1 cellular context compared by ENCODE assay signal in the genomic region with DNA sequence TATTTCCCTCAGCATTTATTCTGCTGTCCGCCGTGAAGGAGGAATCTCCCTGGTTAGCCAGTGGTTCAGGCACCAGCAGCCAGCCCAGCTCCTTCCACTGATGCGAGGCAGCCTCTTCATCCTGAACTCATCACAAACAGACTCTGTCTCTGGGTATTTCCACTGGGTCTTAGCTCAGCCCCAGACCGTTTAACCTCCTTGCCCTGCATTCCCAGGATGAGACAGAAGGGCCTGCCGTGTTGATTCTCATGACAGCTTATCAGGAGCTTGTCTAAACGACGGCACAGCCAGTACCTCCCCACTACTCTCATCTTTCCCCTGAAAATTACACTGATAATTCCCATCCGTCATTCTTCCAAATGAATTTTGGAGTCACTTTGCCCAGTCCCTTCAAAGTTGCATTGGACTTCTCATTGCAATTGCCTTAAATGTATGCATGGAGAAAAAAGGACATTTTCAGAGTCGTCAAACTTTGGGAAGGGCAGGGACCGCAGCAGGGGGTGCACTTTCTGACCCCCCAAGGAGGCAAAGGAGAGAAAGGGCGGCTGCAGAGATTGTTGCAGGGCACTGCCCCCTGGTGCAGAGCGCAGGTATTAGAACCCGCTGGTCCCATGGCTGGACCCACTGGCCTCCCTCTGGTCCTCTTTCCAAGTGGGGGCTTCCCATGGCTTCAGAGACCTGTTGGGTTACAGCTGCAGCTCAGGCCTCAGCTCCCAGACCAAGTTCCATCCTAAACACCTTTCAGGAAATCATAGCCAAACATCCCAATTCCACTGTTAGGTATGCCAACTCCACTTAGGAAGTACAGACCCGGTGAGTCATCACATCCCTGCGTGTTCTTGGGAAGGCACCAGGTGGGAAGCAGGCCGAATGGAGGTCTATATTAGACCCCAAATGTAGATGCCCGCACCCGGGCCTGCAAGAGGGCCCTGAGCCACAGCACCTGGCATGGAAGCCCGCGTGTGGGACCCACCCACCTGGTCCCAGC.
TF ChIP-seq lines count a peak whose summit lies in the region.

No MANE protein-coding gene starts in this region.

TF ChIP-seq in K562, 482 proteins besides CTCF, POLR2A, EP300 and RAD21:
- TF ChIP-seq, protein P1, sequence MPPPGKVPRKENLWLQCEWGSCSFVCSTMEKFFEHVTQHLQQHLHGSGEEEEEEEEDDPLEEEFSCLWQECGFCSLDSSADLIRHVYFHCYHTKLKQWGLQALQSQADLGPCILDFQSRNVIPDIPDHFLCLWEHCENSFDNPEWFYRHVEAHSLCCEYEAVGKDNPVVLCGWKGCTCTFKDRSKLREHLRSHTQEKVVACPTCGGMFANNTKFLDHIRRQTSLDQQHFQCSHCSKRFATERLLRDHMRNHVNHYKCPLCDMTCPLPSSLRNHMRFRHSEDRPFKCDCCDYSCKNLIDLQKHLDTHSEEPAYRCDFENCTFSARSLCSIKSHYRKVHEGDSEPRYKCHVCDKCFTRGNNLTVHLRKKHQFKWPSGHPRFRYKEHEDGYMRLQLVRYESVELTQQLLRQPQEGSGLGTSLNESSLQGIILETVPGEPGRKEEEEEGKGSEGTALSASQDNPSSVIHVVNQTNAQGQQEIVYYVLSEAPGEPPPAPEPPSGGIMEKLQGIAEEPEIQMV (tag; conservative IDR thresholded peaks at IDR 0.05; ENCODE audit: low read depth): peak; percentile 81
- TF ChIP-seq, protein P2, sequence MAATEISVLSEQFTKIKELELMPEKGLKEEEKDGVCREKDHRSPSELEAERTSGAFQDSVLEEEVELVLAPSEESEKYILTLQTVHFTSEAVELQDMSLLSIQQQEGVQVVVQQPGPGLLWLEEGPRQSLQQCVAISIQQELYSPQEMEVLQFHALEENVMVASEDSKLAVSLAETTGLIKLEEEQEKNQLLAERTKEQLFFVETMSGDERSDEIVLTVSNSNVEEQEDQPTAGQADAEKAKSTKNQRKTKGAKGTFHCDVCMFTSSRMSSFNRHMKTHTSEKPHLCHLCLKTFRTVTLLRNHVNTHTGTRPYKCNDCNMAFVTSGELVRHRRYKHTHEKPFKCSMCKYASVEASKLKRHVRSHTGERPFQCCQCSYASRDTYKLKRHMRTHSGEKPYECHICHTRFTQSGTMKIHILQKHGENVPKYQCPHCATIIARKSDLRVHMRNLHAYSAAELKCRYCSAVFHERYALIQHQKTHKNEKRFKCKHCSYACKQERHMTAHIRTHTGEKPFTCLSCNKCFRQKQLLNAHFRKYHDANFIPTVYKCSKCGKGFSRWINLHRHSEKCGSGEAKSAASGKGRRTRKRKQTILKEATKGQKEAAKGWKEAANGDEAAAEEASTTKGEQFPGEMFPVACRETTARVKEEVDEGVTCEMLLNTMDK (IDR thresholded peaks at IDR 0.05; ENCODE audit: borderline replicate concordance, insufficient read depth, low read depth, low read length, poor library complexity, severe bottlenecking): peak; percentile 17
- TF ChIP-seq, protein P3, sequence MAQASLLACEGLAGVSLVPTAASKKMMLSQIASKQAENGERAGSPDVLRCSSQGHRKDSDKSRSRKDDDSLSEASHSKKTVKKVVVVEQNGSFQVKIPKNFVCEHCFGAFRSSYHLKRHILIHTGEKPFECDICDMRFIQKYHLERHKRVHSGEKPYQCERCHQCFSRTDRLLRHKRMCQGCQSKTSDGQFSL (CRISPR knock-in tag; IDR thresholded peaks at IDR 0.05): 0 out of 2 replicates have a peak, but pooled peaks have one; percentile 25
- TF ChIP-seq, protein P3 (tag; IDR thresholded peaks at IDR 0.05): no peak
- TF ChIP-seq MAZ (CRISPR knock-in tag; conservative IDR thresholded peaks at IDR 0.05 in 1 of 2, IDR thresholded peaks at IDR 0.05 in 1 of 2): peak in 1 of 2 experiments; percentile 36; a peak in 1 of 4 replicates
- TF ChIP-seq CTBP1 (IDR thresholded peaks at IDR 0.05; ENCODE audit: borderline replicate concordance): no peak
- TF ChIP-seq, protein P4, sequence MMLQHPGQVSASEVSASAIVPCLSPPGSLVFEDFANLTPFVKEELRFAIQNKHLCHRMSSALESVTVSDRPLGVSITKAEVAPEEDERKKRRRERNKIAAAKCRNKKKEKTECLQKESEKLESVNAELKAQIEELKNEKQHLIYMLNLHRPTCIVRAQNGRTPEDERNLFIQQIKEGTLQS (IDR thresholded peaks at IDR 0.05): peak; percentile 48
- TF ChIP-seq, protein P4 (CRISPR knock-in tag; conservative IDR thresholded peaks at IDR 0.05): no peak
- peak; percentile 67 for TF ChIP-seq SMC3 (conservative IDR thresholded peaks at IDR 0.05; ENCODE audit: insufficient read depth, low read depth, low read length)
- TF ChIP-seq TAF7 (tag; IDR thresholded peaks at IDR 0.05): 0 out of 2 replicates have a peak, but pooled peaks have one; percentile 3
- TF ChIP-seq PCBP1 (IDR thresholded peaks at IDR 0.05; ENCODE audit: low read depth, low read length, poor library complexity, severe bottlenecking): no peak
- TF ChIP-seq, protein P5, sequence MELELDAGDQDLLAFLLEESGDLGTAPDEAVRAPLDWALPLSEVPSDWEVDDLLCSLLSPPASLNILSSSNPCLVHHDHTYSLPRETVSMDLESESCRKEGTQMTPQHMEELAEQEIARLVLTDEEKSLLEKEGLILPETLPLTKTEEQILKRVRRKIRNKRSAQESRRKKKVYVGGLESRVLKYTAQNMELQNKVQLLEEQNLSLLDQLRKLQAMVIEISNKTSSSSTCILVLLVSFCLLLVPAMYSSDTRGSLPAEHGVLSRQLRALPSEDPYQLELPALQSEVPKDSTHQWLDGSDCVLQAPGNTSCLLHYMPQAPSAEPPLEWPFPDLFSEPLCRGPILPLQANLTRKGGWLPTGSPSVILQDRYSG (tag; conservative IDR thresholded peaks at IDR 0.05; ENCODE audit: low read depth): no peak
- TF ChIP-seq CC2D1A (IDR thresholded peaks at IDR 0.05): peak; percentile 77
- TF ChIP-seq, protein P6, sequence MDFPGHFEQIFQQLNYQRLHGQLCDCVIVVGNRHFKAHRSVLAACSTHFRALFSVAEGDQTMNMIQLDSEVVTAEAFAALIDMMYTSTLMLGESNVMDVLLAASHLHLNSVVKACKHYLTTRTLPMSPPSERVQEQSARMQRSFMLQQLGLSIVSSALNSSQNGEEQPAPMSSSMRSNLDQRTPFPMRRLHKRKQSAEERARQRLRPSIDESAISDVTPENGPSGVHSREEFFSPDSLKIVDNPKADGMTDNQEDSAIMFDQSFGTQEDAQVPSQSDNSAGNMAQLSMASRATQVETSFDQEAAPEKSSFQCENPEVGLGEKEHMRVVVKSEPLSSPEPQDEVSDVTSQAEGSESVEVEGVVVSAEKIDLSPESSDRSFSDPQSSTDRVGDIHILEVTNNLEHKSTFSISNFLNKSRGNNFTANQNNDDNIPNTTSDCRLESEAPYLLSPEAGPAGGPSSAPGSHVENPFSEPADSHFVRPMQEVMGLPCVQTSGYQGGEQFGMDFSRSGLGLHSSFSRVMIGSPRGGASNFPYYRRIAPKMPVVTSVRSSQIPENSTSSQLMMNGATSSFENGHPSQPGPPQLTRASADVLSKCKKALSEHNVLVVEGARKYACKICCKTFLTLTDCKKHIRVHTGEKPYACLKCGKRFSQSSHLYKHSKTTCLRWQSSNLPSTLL (IDR thresholded peaks at IDR 0.05): 0 out of 2 replicates have a peak, but pooled peaks have one; percentile 54
- TF ChIP-seq, protein P7, sequence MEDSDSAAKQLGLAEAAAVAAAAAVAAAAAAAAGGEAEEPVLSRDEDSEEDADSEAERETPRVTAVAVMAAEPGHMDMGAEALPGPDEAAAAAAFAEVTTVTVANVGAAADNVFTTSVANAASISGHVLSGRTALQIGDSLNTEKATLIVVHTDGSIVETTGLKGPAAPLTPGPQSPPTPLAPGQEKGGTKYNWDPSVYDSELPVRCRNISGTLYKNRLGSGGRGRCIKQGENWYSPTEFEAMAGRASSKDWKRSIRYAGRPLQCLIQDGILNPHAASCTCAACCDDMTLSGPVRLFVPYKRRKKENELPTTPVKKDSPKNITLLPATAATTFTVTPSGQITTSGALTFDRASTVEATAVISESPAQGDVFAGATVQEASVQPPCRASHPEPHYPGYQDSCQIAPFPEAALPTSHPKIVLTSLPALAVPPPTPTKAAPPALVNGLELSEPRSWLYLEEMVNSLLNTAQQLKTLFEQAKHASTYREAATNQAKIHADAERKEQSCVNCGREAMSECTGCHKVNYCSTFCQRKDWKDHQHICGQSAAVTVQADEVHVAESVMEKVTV (CRISPR knock-in tag; IDR thresholded peaks at IDR 0.05): 0 out of 2 replicates have a peak, but pooled peaks have one; percentile 18
- TF ChIP-seq ZNF696 (CRISPR knock-in tag; conservative IDR thresholded peaks at IDR 0.05): no peak
- peak; percentile 45; the same call in 1 of the 2 replicates for TF ChIP-seq RB1 (IDR thresholded peaks at IDR 0.05; ENCODE audit: low read depth)
